In genomic region chr1:154199563-154199879, GRCh38 we compare ENCODE assay signal across 1 cellular context.
TF ChIP-seq lines count a peak whose summit lies in the region.

No MANE protein-coding gene starts in this region.

TF ChIP-seq in IMR-90, 13 proteins besides CTCF, POLR2A, EP300 and RAD21:
- TF ChIP-seq SMC3 (IDR thresholded peaks at IDR 0.05; ENCODE audit: low read depth, low read length) (no peak; the same call in 1 of the 2 replicates), CHD1 (IDR thresholded peaks at IDR 0.05; ENCODE audit: low read depth, low read length) (no peak), MAFK (IDR thresholded peaks at IDR 0.05; ENCODE audit: low read depth, low read length) (no peak), BHLHE40 (IDR thresholded peaks at IDR 0.05; ENCODE audit: low read depth, low read length) (no peak), MAZ (IDR thresholded peaks at IDR 0.05; ENCODE audit: borderline replicate concordance, low read depth, low read length) (no peak), NFE2L2 (IDR thresholded peaks at IDR 0.05; ENCODE audit: low read depth, low read length) (no peak), CEBPB (IDR thresholded peaks at IDR 0.05; ENCODE audit: low read depth, low read length) (no peak), FOS (IDR thresholded peaks at IDR 0.05; ENCODE audit: low read depth, low read length) (no peak), RCOR1 (IDR thresholded peaks at IDR 0.05; ENCODE audit: insufficient replicate concordance, low read length) (no peak), RFX5 (IDR thresholded peaks at IDR 0.05; ENCODE audit: low read depth, low read length) (no peak), ELK1 (IDR thresholded peaks at IDR 0.05; ENCODE audit: borderline replicate concordance, low read depth, low read length) (no peak), MXI1 (IDR thresholded peaks at IDR 0.05; ENCODE audit: borderline replicate concordance, low read depth, low read length) (no peak), USF2 (IDR thresholded peaks at IDR 0.05; ENCODE audit: low read depth, low read length) (no peak)
